In the genomic region with DNA sequence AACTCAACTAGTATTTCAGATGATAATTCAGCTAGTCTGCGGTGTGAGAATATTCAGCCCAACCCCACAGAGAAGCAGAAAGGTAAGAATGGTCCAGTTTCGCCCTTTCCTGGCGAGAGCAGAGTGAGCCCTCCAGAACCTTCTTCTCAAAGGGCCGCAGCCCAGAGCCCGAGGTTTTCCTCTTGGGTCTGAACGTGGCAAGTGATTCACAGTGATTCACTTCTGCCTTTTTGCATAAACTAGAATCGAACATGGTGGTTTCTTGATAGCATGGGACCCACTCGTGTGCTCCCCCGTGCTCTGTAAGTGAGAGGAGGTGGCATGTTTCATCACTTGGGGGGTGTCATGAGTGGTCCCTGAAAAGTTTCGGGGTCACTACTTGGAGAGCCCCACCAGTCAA, we compare ENCODE assay signal across 26 cellular contexts.
"Had no signal": no experiment of that assay in that cellular context is flagged by ENCODE, and none has a peak within 500 bp of the region (broad histone marks: within the 10 kb centered on the region; RNA-seq: fewer than 3 reads in every experiment).

No MANE protein-coding gene starts in this region.

- ATAC-seq: activated CD8-positive, alpha-beta T cell treated with anti-CD3 and anti-CD28 coated beads, Interleukin-2, amount 10 ng/mL, durations not matched to agents 7 days and 5 days; body of pancreas; WTC11 had no signal

- H3K4me1 Mint-ChIP-seq: activated naive CD4-positive, alpha-beta T cell treated with anti-CD3 and anti-CD28 coated beads, Interleukin-2, amount 50 U/mL, for 24 hours; WTC11 had no signal

- H3K9me3 Mint-ChIP-seq: activated naive CD4-positive, alpha-beta T cell treated with anti-CD3 and anti-CD28 coated beads, Interleukin-2, amount 50 U/mL, for 24 hours; central memory CD8-positive, alpha-beta T cell; T-helper 2 cell treated with Interferon-gamma antibody and Interleukin-4, amounts not matched to agents 5 μg/mL and 100 μg/mL, for 36 hours; WTC11 had no signal

- H3K27ac Mint-ChIP-seq: activated CD8-positive, alpha-beta T cell treated with anti-CD3 and anti-CD28 coated beads, Interleukin-2, amount 10 ng/mL, durations not matched to agents 7 days and 5 days; activated naive CD4-positive, alpha-beta T cell treated with anti-CD3 and anti-CD28 coated beads, Interleukin-2, amount 50 U/mL, for 24 hours; T-helper 2 cell treated with Interferon-gamma antibody and Interleukin-4, amounts not matched to agents 5 μg/mL and 100 μg/mL, for 36 hours; WTC11 had no signal

- H3K4me3 Mint-ChIP-seq: activated CD8-positive, alpha-beta T cell treated with anti-CD3 and anti-CD28 coated beads, Interleukin-2, amount 10 ng/mL, durations not matched to agents 7 days and 5 days; activated naive CD4-positive, alpha-beta T cell treated with anti-CD3 and anti-CD28 coated beads, Interleukin-2, amount 50 U/mL, for 24 hours; central memory CD8-positive, alpha-beta T cell; T-helper 2 cell treated with Interferon-gamma antibody and Interleukin-4, amounts not matched to agents 5 μg/mL and 100 μg/mL, for 36 hours; WTC11 had no signal

- H3K27me3 Mint-ChIP-seq: activated naive CD4-positive, alpha-beta T cell treated with anti-CD3 and anti-CD28 coated beads, Interleukin-2, amount 50 U/mL, for 24 hours; central memory CD8-positive, alpha-beta T cell had no signal

- DNase-seq: activated CD4-positive, alpha-beta T cell treated with anti-CD3 and anti-CD28 coated beads for 48 hours; activated CD4-positive, alpha-beta T cell treated with anti-CD3 and anti-CD28 coated beads, Interleukin-2, amount 50 U/mL, for 4 hours; activated CD4-positive, CD25-positive, alpha-beta regulatory T cell treated with anti-CD3 and anti-CD28 coated beads, Interleukin-2, amount 50 U/mL, for 72 hours; activated CD8-positive, alpha-beta memory T cell treated with anti-CD3 and anti-CD28 coated beads, Interleukin-2, amount 50 U/mL, for 48 hours; activated CD8-positive, alpha-beta T cell treated with anti-CD3 and anti-CD28 coated beads, Interleukin-2, amount 10 ng/mL, durations not matched to agents 7 days and 5 days; activated naive CD4-positive, alpha-beta T cell; activated T-cell treated with anti-CD3 and anti-CD28 coated beads, Interleukin-2, amount 50 U/mL, for 1 hour; anterior cingulate cortex; body of pancreas; MG63; MV-4-11; NCI-H1092 treated with DMSO at 0.1 percent for 48 hours; NCI-H1694; NCI-H2029; NCI-H345; NCI-H510A; NCI-H526 treated with DMSO at 0.1 percent for 48 hours; Peyer's patch; Right ventricle myocardium superior; SJCRH30; SK-N-SH; T-helper 1 cell had no signal
